ENCODE assay signal across 15 cellular contexts in genomic region chr9:74643303-74643933, GRCh38.
"Had no signal": no experiment of that assay in that cellular context is flagged by ENCODE, and none has a peak within 500 bp of the region (broad histone marks: within the 10 kb centered on the region; RNA-seq: fewer than 3 reads in every experiment).

No MANE protein-coding gene starts in this region.

- H3K27me3 ChIP-seq: ascending aorta, cardiac muscle cell, colonic mucosa, gastrocnemius medialis, pancreas, vagina had no signal

- H3K27ac ChIP-seq: ascending aorta, cardiac muscle cell, colonic mucosa, epithelial cell of prostate, gastrocnemius medialis, pancreas, vagina had no signal

- H3K36me3 ChIP-seq: ascending aorta, cardiac muscle cell, colonic mucosa, gastrocnemius medialis, pancreas, vagina had no signal

- H3K9me3 ChIP-seq: ascending aorta, colonic mucosa, gastrocnemius medialis, pancreas, vagina had no signal

- H3K4me3 ChIP-seq: ascending aorta, cardiac muscle cell, colonic mucosa, gastrocnemius medialis, pancreas, vagina had no signal

- ATAC-seq: activated T-cell treated with anti-CD3 and anti-CD28 coated beads, Interleukin-2, amount 50 U/mL, for 72 hours; gastrocnemius medialis had no signal

- DNase-seq: activated CD4-positive, alpha-beta T cell treated with anti-CD3 and anti-CD28 coated beads for 1 hour; activated CD4-positive, alpha-beta T cell treated with anti-CD3 and anti-CD28 coated beads, Interleukin-2, amount 50 U/mL, for 48 hours; activated CD8-positive, alpha-beta memory T cell treated with anti-CD3 and anti-CD28 coated beads, Interleukin-2, amount 50 U/mL, for 4 hours; activated T-cell treated with anti-CD3 and anti-CD28 coated beads, Interleukin-2, amount 50 U/mL, for 72 hours; colonic mucosa; effector CD8-positive, alpha-beta T cell; gastrocnemius medialis; kidney; naive B cell; pancreas; T-helper 9 cell had no signal

- H3K4me1 ChIP-seq: ascending aorta, colonic mucosa, gastrocnemius medialis, pancreas, vagina had no signal
